In the genomic region with DNA sequence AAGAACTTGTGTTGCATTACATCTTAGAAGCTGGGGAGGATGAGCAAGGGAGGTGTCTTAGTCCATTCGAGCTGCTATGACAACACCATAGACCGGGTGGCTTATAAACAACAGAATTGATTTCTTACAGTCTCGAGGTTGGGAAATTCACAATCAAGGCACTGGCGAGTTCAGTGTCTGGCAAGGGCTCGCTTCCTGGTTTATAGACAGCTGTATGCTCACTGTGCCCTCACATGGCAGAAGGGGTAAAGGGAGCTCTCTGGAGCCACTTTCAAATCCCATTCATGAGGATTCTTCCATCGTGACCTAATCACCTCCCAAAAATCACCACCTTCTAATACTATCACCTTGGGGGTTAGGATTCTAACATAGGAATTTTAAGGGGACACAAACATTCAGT, we compare ENCODE assay signal across 25 cellular contexts.
DNase-seq lines count a peak whose midpoint lies in the region; ATAC-seq, FAIRE-seq and TF ChIP-seq lines count a peak whose summit lies in the region.
"Had no signal": no experiment of that assay in that cellular context is flagged by ENCODE, and none has a peak within 500 bp of the region (broad histone marks: within the 10 kb centered on the region; RNA-seq: fewer than 3 reads in every experiment).

No MANE protein-coding gene starts in this region.

- DNase-seq in SK-N-SH (no peak), astrocyte (ENCODE audit: low read depth) (no peak), keratinocyte (ENCODE audit: low read depth, low spot score) (no peak), putamen (ENCODE audit: low spot score) (peak; percentile 40), GM13977 (ENCODE audit: low spot score) (no peak), NCI-H2227 treated with DMSO at 0.1 percent for 48 hours (lab: John Stamatoyannopoulos, UW) (no peak), osteocyte (ENCODE audit: extremely low spot score, unreplicated experiment) (no peak)
- DNase-seq: activated B cell treated with CpG ODN at 0.5 μM for 24 hours; activated CD4-positive, alpha-beta T cell treated with anti-CD3 and anti-CD28 coated beads, Interleukin-2, amount 50 U/mL, for 48 hours; activated CD8-positive, alpha-beta memory T cell treated with anti-CD3 and anti-CD28 coated beads, Interleukin-2, amount 50 U/mL, for 48 hours; BE2C; DMS53; NCI-H1436; NCI-H524; T1000 had no signal

- TF ChIP-seq CTCF in SK-N-SH (IDR thresholded peaks at IDR 0.05) (no peak), astrocyte (IDR thresholded peaks at IDR 0.05; ENCODE audit: insufficient read depth, low read depth, low read length) (no peak), keratinocyte (optimal IDR thresholded peaks at IDR 0.05 in 1 of 3, IDR thresholded peaks at IDR 0.05 in 1 of 3, conservative IDR thresholded peaks at IDR 0.05 in 1 of 3; ENCODE audit: extremely low read depth in 1 of 3, insufficient read depth in 2 of 3, low read length in 3 of 3) (peak in 2 of 3 experiments; percentile 8 to 36), GM13977 (IDR thresholded peaks at IDR 0.05; ENCODE audit: extremely low read depth, insufficient read depth, missing control alignments) (no peak), osteocyte (IDR thresholded peaks at IDR 0.05) (no peak)

- no peak overlapping the region for H3K4me2 ChIP-seq in SK-N-SH
- no peak overlapping the region for H3K4me2 ChIP-seq in astrocyte (ENCODE audit: low read length)
- H3K4me2 ChIP-seq in keratinocyte (ENCODE audit: control insufficient read depth, extremely low read depth, insufficient read depth, low read depth, low read length) = no peak overlapping the region
- H3K4me2 ChIP-seq: hepatocyte had no signal

- CTCF ChIA-PET in SK-N-SH (lab: Yijun Ruan, JAX) = interaction anchor here (0.8 to 1.7 kb wide), 4 partner anchors 9 to 106 kb away, joined by 3 to 8 read pairs (median 4); no protein-coding TSS in a partner anchor

- no peak overlapping the region for H3K4me3 ChIP-seq in SK-N-SH (ENCODE audit: low read depth in 2 of 2, low read length in 1 of 2)
- no peak overlapping the region for H3K4me3 ChIP-seq in astrocyte (ENCODE audit: insufficient read depth, low read depth, low read length)
- H3K4me3 ChIP-seq in keratinocyte (ENCODE audit: control insufficient read depth in 2 of 3, extremely low read depth in 1 of 3, insufficient read depth in 2 of 3, low read depth in 1 of 3, low read length in 3 of 3) = no peak overlapping the region
- H3K4me3 ChIP-seq: hepatocyte, upper lobe of right lung had no signal

- H3K27ac ChIP-seq in SK-N-SH (ENCODE audit: low read depth in 2 of 2, low read length in 1 of 2) = peak overlapping the region in 1 of 2 experiments; percentile 16; a peak in 1 of 4 replicates
- H3K27ac ChIP-seq in astrocyte (ENCODE audit: low read depth, low read length) = no peak overlapping the region
- no peak overlapping the region for H3K27ac ChIP-seq in keratinocyte (ENCODE audit: control insufficient read depth, insufficient read depth, low read length)
- H3K27ac ChIP-seq: hepatocyte, upper lobe of right lung had no signal

- H3K9me3 ChIP-seq in SK-N-SH = no peaks in the 10 kb centered on the region
- no peaks in the 10 kb centered on the region for H3K9me3 ChIP-seq in astrocyte (ENCODE audit: insufficient read depth, low read depth, low read length)
- no peaks in the 10 kb centered on the region for H3K9me3 ChIP-seq in keratinocyte (ENCODE audit: control insufficient read depth, low read depth, low read length)
- H3K9me3 ChIP-seq: BE2C, upper lobe of right lung had no signal

- no peak overlapping the region for H3K4me3 Mint-ChIP-seq in astrocyte (ENCODE audit: unreplicated experiment)
- no peak overlapping the region for H3K4me3 Mint-ChIP-seq in osteocyte (ENCODE audit: unreplicated experiment)
- H3K4me3 Mint-ChIP-seq: activated B cell treated with CpG ODN at 0.5 μM for 24 hours; activated T-helper 17 cell treated with anti-CD3 and anti-CD28 coated beads, Interleukin-2, amount 50 U/mL, for 72 hours; central memory CD8-positive, alpha-beta T cell; IgD-negative memory B cell had no signal

- H3K36me3 ChIP-seq in SK-N-SH (replicated peaks in 1 of 2; ENCODE audit: control insufficient read depth in 1 of 2, insufficient read depth in 2 of 2, low read length in 1 of 2) (no peaks in the 10 kb centered on the region), astrocyte (ENCODE audit: insufficient read depth, low read length) (no peaks in the 10 kb centered on the region), keratinocyte (ENCODE audit: control insufficient read depth in 2 of 2, extremely low read depth in 1 of 2, insufficient read depth in 2 of 2, low read length in 2 of 2) (no peaks in the 10 kb centered on the region)
- H3K36me3 ChIP-seq: BE2C, upper lobe of right lung had no signal

- H3K4me1 Mint-ChIP-seq in astrocyte (ENCODE audit: low read depth, unreplicated experiment) (no peaks in the 10 kb centered on the region), osteocyte (ENCODE audit: unreplicated experiment) (no peaks in the 10 kb centered on the region)
- H3K4me1 Mint-ChIP-seq: activated B cell treated with CpG ODN at 0.5 μM for 24 hours; activated T-helper 17 cell treated with anti-CD3 and anti-CD28 coated beads, Interleukin-2, amount 50 U/mL, for 72 hours; central memory CD8-positive, alpha-beta T cell; IgD-negative memory B cell had no signal

- peak overlapping the region; percentile 81 for H3K27ac Mint-ChIP-seq in astrocyte (ENCODE audit: unreplicated experiment)
- H3K27ac Mint-ChIP-seq in osteocyte (ENCODE audit: unreplicated experiment) = no peak overlapping the region
- H3K27ac Mint-ChIP-seq: activated B cell treated with CpG ODN at 0.5 μM for 24 hours; activated T-helper 17 cell treated with anti-CD3 and anti-CD28 coated beads, Interleukin-2, amount 50 U/mL, for 72 hours; IgD-negative memory B cell had no signal

- H3K9ac ChIP-seq in SK-N-SH = no peak overlapping the region
- no peak overlapping the region for H3K9ac ChIP-seq in astrocyte (ENCODE audit: low read length)
- H3K9ac ChIP-seq in keratinocyte (ENCODE audit: control insufficient read depth, extremely low read depth, insufficient read depth, low read length) = no peak overlapping the region

- H3K9me2 ChIP-seq in SK-N-SH = no peaks in the 10 kb centered on the region

- H2AFZ ChIP-seq in SK-N-SH (ENCODE audit: low read depth) = no peak overlapping the region
- H2AFZ ChIP-seq in astrocyte (ENCODE audit: low read depth, low read length) = no peak overlapping the region
- no peak overlapping the region for H2AFZ ChIP-seq in keratinocyte (ENCODE audit: control insufficient read depth, low read length)
- H2AFZ ChIP-seq: hepatocyte had no signal

- in situ Hi-C loops in GM13977 (cut with MboI; ENCODE audit: low pct_unique_long_range_greater_than_20kb, low sequenced_read_pairs, unreplicated experiment) = no loop called here

- dilution Hi-C loops in keratinocyte (cut with MboI; ENCODE audit: extremely low pct_ligation_motif_present, low sequenced_read_pairs) = no loop called here

- H3K79me2 ChIP-seq in SK-N-SH (ENCODE audit: insufficient read depth) (no peaks in the 10 kb centered on the region), astrocyte (ENCODE audit: insufficient read depth, low read length) (no peaks in the 10 kb centered on the region), keratinocyte (ENCODE audit: control insufficient read depth, insufficient read depth, low read length) (no peaks in the 10 kb centered on the region)
- H3K79me2 ChIP-seq: hepatocyte had no signal

- POLR2A ChIA-PET in SK-N-SH (lab: Yijun Ruan, JAX) = interaction anchor here (1.3 kb wide), 1 partner anchor 100 kb away, joined by 7 read pairs; no protein-coding TSS in a partner anchor

- H3K27me3 ChIP-seq in SK-N-SH (ENCODE audit: insufficient read depth) = no peaks in the 10 kb centered on the region
- peaks cover 10% of the 10 kb centered on the region for H3K27me3 ChIP-seq in astrocyte (ENCODE audit: insufficient read depth, low read length)
- H3K27me3 ChIP-seq in keratinocyte (ENCODE audit: control insufficient read depth, extremely low read depth, insufficient read depth, low read length) = peaks cover 4% of the 10 kb centered on the region
- H3K27me3 ChIP-seq: BE2C, hepatocyte had no signal

- H3K4me1 ChIP-seq in SK-N-SH (ENCODE audit: control insufficient read depth in 1 of 2, insufficient read depth in 2 of 2, low read depth in 1 of 2, low read length in 1 of 2) = peaks cover 0 to 50% of the 10 kb centered on the region in 2 experiments; a peak in 2 of 4 replicates
- no peaks in the 10 kb centered on the region for H3K4me1 ChIP-seq in astrocyte (ENCODE audit: insufficient read depth, low read length)
- no peaks in the 10 kb centered on the region for H3K4me1 ChIP-seq in keratinocyte (ENCODE audit: control insufficient read depth, extremely low read depth, insufficient read depth, low read length)
- H3K4me1 ChIP-seq: upper lobe of right lung had no signal

- H3K9me1 ChIP-seq in keratinocyte (ENCODE audit: control insufficient read depth, extremely low read depth, insufficient read depth, low read length) = no peaks in the 10 kb centered on the region

- H3K27me3 Mint-ChIP-seq in astrocyte (ENCODE audit: low read depth, unreplicated experiment) (peaks cover 42% of the 10 kb centered on the region), osteocyte (ENCODE audit: unreplicated experiment) (peaks cover 21% of the 10 kb centered on the region)

- ATAC-seq in SK-N-SH treated with all-trans-retinoic acid at 6 μM for 48 hours = no peak
- ATAC-seq: activated naive CD4-positive, alpha-beta T cell treated with anti-CD3 and anti-CD28 coated beads, Interleukin-2, amount 50 U/mL, for 72 hours; activated T-helper 17 cell treated with anti-CD3 and anti-CD28 coated beads, Interleukin-2, amount 50 U/mL, for 72 hours; upper lobe of right lung had no signal

- FAIRE-seq in astrocyte (lab: Jason Lieb, UNC) = no peak
- no peak for FAIRE-seq in keratinocyte (lab: Jason Lieb, UNC)
- FAIRE-seq: A204.1, endothelial cell of umbilical vein, G401.6 had no signal

- 25% methylated on average over 4 of the region's 6 CpGs for WGBS in SK-N-SH (ENCODE audit: low lambda C conversion rate)

- no peak for TF ChIP-seq EP300 in SK-N-SH (IDR thresholded peaks at IDR 0.05; ENCODE audit: borderline replicate concordance in 1 of 2, low read depth in 1 of 2, low read length in 1 of 2)

- H4K20me1 ChIP-seq in SK-N-SH (ENCODE audit: insufficient read depth) (no peaks in the 10 kb centered on the region), astrocyte (ENCODE audit: insufficient read depth, low read length) (no peaks in the 10 kb centered on the region), keratinocyte (ENCODE audit: control insufficient read depth, extremely low read depth, insufficient read depth, low read length) (no peaks in the 10 kb centered on the region)

- H3K9me3 Mint-ChIP-seq in astrocyte (ENCODE audit: unreplicated experiment) (peaks cover 3% of the 10 kb centered on the region), osteocyte (ENCODE audit: unreplicated experiment) (no peaks in the 10 kb centered on the region)
- H3K9me3 Mint-ChIP-seq: activated B cell treated with CpG ODN at 0.5 μM for 24 hours; activated naive CD4-positive, alpha-beta T cell treated with anti-CD3 and anti-CD28 coated beads, Interleukin-2, amount 50 U/mL, for 72 hours; activated T-helper 17 cell treated with anti-CD3 and anti-CD28 coated beads, Interleukin-2, amount 50 U/mL, for 72 hours; central memory CD8-positive, alpha-beta T cell; IgD-negative memory B cell had no signal

- H3K36me3 Mint-ChIP-seq in astrocyte (ENCODE audit: low read depth, unreplicated experiment) (no peaks in the 10 kb centered on the region), osteocyte (ENCODE audit: unreplicated experiment) (no peaks in the 10 kb centered on the region)
- H3K36me3 Mint-ChIP-seq: activated naive CD4-positive, alpha-beta T cell treated with anti-CD3 and anti-CD28 coated beads, Interleukin-2, amount 50 U/mL, for 72 hours; IgD-negative memory B cell had no signal

- TF ChIP-seq RAD21 in SK-N-SH (IDR thresholded peaks at IDR 0.05; ENCODE audit: low read length) = 0 out of 2 replicates have a peak, but pooled peaks have one; percentile 23

- H3F3A ChIP-seq in SK-N-SH (replicated peaks; ENCODE audit: insufficient read depth) = no peaks in the 10 kb centered on the region

Comparison
In these comparisons a context has a peak if more than half of its experiments do, and no peak if none do; other contexts are left out.
1. CTCF ChIP-seq: peak in keratinocyte (2 of 3); none in SK-N-SH (single experiment), astrocyte (single experiment), GM13977 (single experiment) and osteocyte (single experiment).